Comparison of ENCODE assay signal across 11 cellular contexts in genomic region chr1:9716404-9717192, GRCh38.
DNase-seq lines count a peak whose midpoint lies in the region; ATAC-seq and TF ChIP-seq lines count a peak whose summit lies in the region.
"Had no signal": no experiment of that assay in that cellular context is flagged by ENCODE, and none has a peak within 500 bp of the region (broad histone marks: within the 10 kb centered on the region; RNA-seq: fewer than 3 reads in every experiment).

No MANE protein-coding gene starts in this region.

- POLR2A ChIA-PET in naive thymus-derived CD8-positive, alpha-beta T cell (lab: Charles Lee), result interaction anchor here (0.9 to 46.6 kb wide), 15 partner anchors 8 to 791 kb away, joined by 3 to 1258 read pairs (median 8); partner anchors contain the start of genes CLSTN1, PIK3CD and SLC25A33

- 96 to 97% (median 96%) methylated on average over 11 to 29 of the region's 29 CpGs for WGBS in heart left ventricle, 4 donors

- peaks cover 60 to 98% (median 90%) of the 10 kb centered on the region in 11 experiments for H4K20me1 ChIP-seq in BLaER1 treated with 17β-estradiol and CSF1 and Interleukin-3, amounts not matched to agents 10 nM and 100 nM

- TF ChIP-seq POLR2A in heart left ventricle (IDR thresholded peaks at IDR 0.05), result no peak

- H3K4me1 ChIP-seq in BLaER1 treated with 17β-estradiol and CSF1 and Interleukin-3, amounts not matched to agents 10 nM and 100 nM, result peaks cover 59 to 98% (median 89%) of the 10 kb centered on the region in 10 experiments
- peaks cover 48% of the 10 kb centered on the region for H3K4me1 ChIP-seq in HUES6 (ENCODE audit: control insufficient read depth, insufficient read depth, low read length)
- peaks cover 0 to 36% (median 0%) of the 10 kb centered on the region in 12 donors for H3K4me1 ChIP-seq in heart left ventricle

- H3K27ac ChIP-seq in BLaER1 treated with 17β-estradiol and CSF1 and Interleukin-3, amounts not matched to agents 10 nM and 100 nM, result peak overlapping the region; percentile 52 to 83 (median 76); a peak in 21 of 22 replicates
- peak overlapping the region; percentile 15 for H3K27ac ChIP-seq in HUES6 (ENCODE audit: low read depth, low read length)
- peak overlapping the region in 2 of 12 donors; percentile 34 to 88 for H3K27ac ChIP-seq in heart left ventricle
- H3K27ac ChIP-seq: gastrocnemius medialis, testis had no signal

- TF ChIP-seq CTCF in heart left ventricle (IDR thresholded peaks at IDR 0.05), result no peak

- peak; percentile 41 for DNase-seq in activated naive CD8-positive, alpha-beta T cell treated with anti-CD3 and anti-CD28 coated beads, Interleukin-2, amount 50 U/mL, for 24 hours
- DNase-seq in naive thymus-derived CD8-positive, alpha-beta T cell, result peak in 4 of 10 donors; percentile 49 to 60 (median 54)
- DNase-seq in NCI-H2171 treated with DMSO at 0.1 percent for 48 hours (lab: John Stamatoyannopoulos, UW) (no peak), NCI-H2081 (lab: John Stamatoyannopoulos, UW) (no peak), heart left ventricle (no peak), NCI-H1092 treated with DMSO at 0.1 percent for 48 hours (lab: John Stamatoyannopoulos, UW) (no peak)
- DNase-seq: NCI-H1048 had no signal

- H3K4me3 Mint-ChIP-seq in activated naive CD8-positive, alpha-beta T cell treated with anti-CD3 and anti-CD28 coated beads, Interleukin-2, amount 50 U/mL, for 24 hours, result peak overlapping the region; percentile 83
- peak overlapping the region; percentile 85 to 98 (median 94) for H3K4me3 Mint-ChIP-seq in naive thymus-derived CD8-positive, alpha-beta T cell

- no peaks in the 10 kb centered on the region for H3K9me3 Mint-ChIP-seq in activated naive CD8-positive, alpha-beta T cell treated with anti-CD3 and anti-CD28 coated beads, Interleukin-2, amount 50 U/mL, for 24 hours
- H3K9me3 Mint-ChIP-seq in naive thymus-derived CD8-positive, alpha-beta T cell, result no peaks in the 10 kb centered on the region

- peak overlapping the region; percentile 87 to 98 (median 92) for H3K4me2 ChIP-seq in BLaER1 treated with 17β-estradiol and CSF1 and Interleukin-3, amounts not matched to agents 10 nM and 100 nM

- H3K4me1 Mint-ChIP-seq in activated naive CD8-positive, alpha-beta T cell treated with anti-CD3 and anti-CD28 coated beads, Interleukin-2, amount 50 U/mL, for 24 hours, result peaks cover 81% of the 10 kb centered on the region
- peaks cover 23 to 76% (median 71%) of the 10 kb centered on the region in 4 donors for H3K4me1 Mint-ChIP-seq in naive thymus-derived CD8-positive, alpha-beta T cell

- peaks cover 43% of the 10 kb centered on the region for H3K36me3 Mint-ChIP-seq in activated naive CD8-positive, alpha-beta T cell treated with anti-CD3 and anti-CD28 coated beads, Interleukin-2, amount 50 U/mL, for 24 hours (ENCODE audit: low read depth)
- peaks cover 9 to 81% (median 32%) of the 10 kb centered on the region in 3 donors for H3K36me3 Mint-ChIP-seq in naive thymus-derived CD8-positive, alpha-beta T cell

- H3K9ac ChIP-seq in BLaER1 treated with 17β-estradiol and CSF1 and Interleukin-3, amounts not matched to agents 10 nM and 100 nM, result peak overlapping the region; percentile 55 to 75 (median 70); a peak in 20 of 22 replicates
- H3K9ac ChIP-seq in HUES6 (ENCODE audit: low read length), result no peak overlapping the region

- H3K27ac Mint-ChIP-seq in activated naive CD8-positive, alpha-beta T cell treated with anti-CD3 and anti-CD28 coated beads, Interleukin-2, amount 50 U/mL, for 24 hours, result peak overlapping the region; percentile 95
- H3K27ac Mint-ChIP-seq in naive thymus-derived CD8-positive, alpha-beta T cell, result peak overlapping the region; percentile 82 to 100 (median 98)

- peak overlapping the region; percentile 7 to 58 (median 39); a peak in 17 of 20 replicates for H3K4me3 ChIP-seq in BLaER1 treated with 17β-estradiol and CSF1 and Interleukin-3, amounts not matched to agents 10 nM and 100 nM
- H3K4me3 ChIP-seq in HUES6 (ENCODE audit: low read depth, low read length) (no peak overlapping the region), heart left ventricle (peak overlapping the region in 5 of 12 donors; percentile 24 to 48 (median 41))
- H3K4me3 ChIP-seq: gastrocnemius medialis, testis had no signal

- H3K27me3 ChIP-seq in BLaER1 treated with 17β-estradiol and CSF1 and Interleukin-3, amounts not matched to agents 10 nM and 100 nM, result no peaks in the 10 kb centered on the region
- H3K27me3 ChIP-seq in HUES6 (ENCODE audit: control insufficient read depth, insufficient read depth, low read length) (no peaks in the 10 kb centered on the region), heart left ventricle (no peaks in the 10 kb centered on the region)
- H3K27me3 ChIP-seq: gastrocnemius medialis, testis had no signal

- intact Hi-C loops in heart left ventricle (cut with DNase I), result no loop called here

- no peaks in the 10 kb centered on the region for H3K27me3 Mint-ChIP-seq in activated naive CD8-positive, alpha-beta T cell treated with anti-CD3 and anti-CD28 coated beads, Interleukin-2, amount 50 U/mL, for 24 hours
- no peaks in the 10 kb centered on the region for H3K27me3 Mint-ChIP-seq in naive thymus-derived CD8-positive, alpha-beta T cell

- no peak for ATAC-seq in activated naive CD8-positive, alpha-beta T cell treated with anti-CD3 and anti-CD28 coated beads, Interleukin-2, amount 50 U/mL, for 24 hours
- ATAC-seq in naive thymus-derived CD8-positive, alpha-beta T cell, result no peak
- ATAC-seq in heart left ventricle, result no peak
- ATAC-seq: gastrocnemius medialis had no signal

- H3K36me3 ChIP-seq in BLaER1 treated with 17β-estradiol and CSF1 and Interleukin-3, amounts not matched to agents 10 nM and 100 nM, result peaks cover 85 to 96% (median 92%) of the 10 kb centered on the region in 11 experiments
- H3K36me3 ChIP-seq in HUES6 (ENCODE audit: control insufficient read depth, insufficient read depth, low read length) (peaks cover 6% of the 10 kb centered on the region; the same call in 1 of the 2 replicates), heart left ventricle (peaks cover 0 to 77% (median 4%) of the 10 kb centered on the region in 9 donors)
- H3K36me3 ChIP-seq: gastrocnemius medialis had no signal

- H3K9me3 ChIP-seq in BLaER1 treated with 17β-estradiol and CSF1 and Interleukin-3, amounts not matched to agents 10 nM and 100 nM (replicated peaks in 1 of 11), result peaks cover 0 to 4% (median under 1%) of the 10 kb centered on the region in 11 experiments; a peak in 6 of 22 replicates
- H3K9me3 ChIP-seq in HUES6 (ENCODE audit: control insufficient read depth, insufficient read depth, low read depth, low read length) (no peaks in the 10 kb centered on the region), heart left ventricle (no peaks in the 10 kb centered on the region)
- H3K9me3 ChIP-seq: gastrocnemius medialis, testis had no signal
